ENCODE assay signal across 19 cellular contexts in the genomic region with DNA sequence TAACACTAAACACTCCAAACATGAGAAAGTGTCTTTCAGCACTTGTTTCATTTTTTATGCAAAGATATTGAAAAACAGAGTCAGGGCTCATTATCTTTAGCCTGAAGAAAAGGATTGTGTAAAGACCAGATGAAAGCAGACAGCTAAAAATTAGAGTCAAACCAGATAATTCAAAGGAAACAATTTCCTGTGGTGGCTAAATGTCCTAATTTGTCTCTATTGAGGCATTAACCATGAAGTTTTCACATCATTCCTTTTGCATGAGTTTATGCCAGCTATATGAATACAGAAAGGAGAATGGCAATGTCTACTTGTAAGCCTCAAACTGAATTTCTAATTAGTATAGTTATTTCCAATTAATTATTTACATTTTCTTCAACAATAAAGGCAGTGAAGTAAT.
DNase-seq lines count a peak whose midpoint lies in the region; TF ChIP-seq lines count a peak whose summit lies in the region.
"Had no signal": no experiment of that assay in that cellular context is flagged by ENCODE, and none has a peak within 500 bp of the region (broad histone marks: within the 10 kb centered on the region; RNA-seq: fewer than 3 reads in every experiment).

No MANE protein-coding gene starts in this region.

- POLR2A ChIA-PET in GM10248 (lab: Yijun Ruan, JAX) = no interaction called here

- no peak for TF ChIP-seq POLR2A in prostate gland (IDR thresholded peaks at IDR 0.05)

- CTCF ChIA-PET in GM10248 (lab: Yijun Ruan, JAX) = no interaction called here

- no peaks in the 10 kb centered on the region for H3K79me2 ChIP-seq in Karpas-422 (ENCODE audit: low read length)
- H3K79me2 ChIP-seq in smooth muscle cell (ENCODE audit: low read depth) = no peaks in the 10 kb centered on the region

- DNase-seq in Karpas-422 (no peak), SK-N-MC (ENCODE audit: low read depth, low spot score) (peak; percentile 90), foreskin melanocyte (peak; percentile 38), smooth muscle cell (lab: John Stamatoyannopoulos, UW; ENCODE audit: unreplicated experiment) (no peak), retina (no peak), prostate gland (ENCODE audit: low spot score) (no peak), GM10248 (ENCODE audit: extremely low spot score) (no peak)
- DNase-seq: 8988T; C1 segment of cervical spinal cord; Calu3; CD4-positive, alpha-beta memory T cell; COR-L47; DMS53; DND-41; GOT3; HFFc6 had no signal

- H4K20me1 ChIP-seq in Karpas-422 (ENCODE audit: insufficient read depth, low read depth, low read length) (no peaks in the 10 kb centered on the region), smooth muscle cell (ENCODE audit: low read depth) (no peaks in the 10 kb centered on the region)

- H2AFZ ChIP-seq in Karpas-422 (ENCODE audit: low read length) (peak overlapping the region; percentile 5; the same call in 1 of the 2 replicates), smooth muscle cell (ENCODE audit: low read depth) (no peak overlapping the region)

- H3K27me3 ChIP-seq in Karpas-422 (ENCODE audit: low read length) (no peaks in the 10 kb centered on the region), smooth muscle cell (ENCODE audit: low read depth) (no peaks in the 10 kb centered on the region), prostate gland (replicated peaks; ENCODE audit: insufficient read depth) (no peaks in the 10 kb centered on the region)

- TF ChIP-seq CTCF in smooth muscle cell (IDR thresholded peaks at IDR 0.05; ENCODE audit: borderline replicate concordance, insufficient read depth, poor library complexity, severe bottlenecking) (no peak), prostate gland (IDR thresholded peaks at IDR 0.05) (no peak), GM10248 (IDR thresholded peaks at IDR 0.05; ENCODE audit: control extremely low read depth, extremely low read depth, low read depth, missing control alignments) (no peak)

- no peaks in the 10 kb centered on the region for H3K9me3 ChIP-seq in Karpas-422 (ENCODE audit: low read length)
- no peaks in the 10 kb centered on the region for H3K9me3 ChIP-seq in SK-N-MC (ENCODE audit: low read depth, low read length)
- no peaks in the 10 kb centered on the region for H3K9me3 ChIP-seq in smooth muscle cell (replicated peaks; ENCODE audit: low read depth)
- H3K9me3 ChIP-seq in prostate gland = no peaks in the 10 kb centered on the region
- H3K9me3 ChIP-seq: A549, HAP-1 had no signal

- H3K4me3 ChIP-seq in Karpas-422 (ENCODE audit: low read length) (no peak overlapping the region), SK-N-MC (no peak overlapping the region; the same call in 1 of the 2 replicates), smooth muscle cell (no peak overlapping the region), prostate gland (no peak overlapping the region)
- H3K4me3 ChIP-seq: A549, GM12878, HAP-1 had no signal

- H3K4me1 ChIP-seq in Karpas-422 (ENCODE audit: low read length) (no peaks in the 10 kb centered on the region), smooth muscle cell (ENCODE audit: low read depth) (peaks cover 18% of the 10 kb centered on the region), prostate gland (replicated peaks) (no peaks in the 10 kb centered on the region)
- H3K4me1 ChIP-seq: A549 had no signal

- H3K36me3 ChIP-seq in Karpas-422 (ENCODE audit: insufficient read depth, low read length) (no peaks in the 10 kb centered on the region), SK-N-MC (ENCODE audit: insufficient read depth, low read length) (no peaks in the 10 kb centered on the region), smooth muscle cell (ENCODE audit: low read depth) (no peaks in the 10 kb centered on the region), prostate gland (no peaks in the 10 kb centered on the region)
- H3K36me3 ChIP-seq: HAP-1 had no signal

- no peaks in the 10 kb centered on the region for H3K9me2 ChIP-seq in Karpas-422 (replicated peaks; ENCODE audit: insufficient read depth, low read length)

- no peak overlapping the region for H3K9ac ChIP-seq in Karpas-422 (ENCODE audit: low read length)
- H3K9ac ChIP-seq in SK-N-MC (ENCODE audit: insufficient read length) = no peak overlapping the region
- H3K9ac ChIP-seq in smooth muscle cell (ENCODE audit: low read depth) = no peak overlapping the region

- H3F3A ChIP-seq in smooth muscle cell (ENCODE audit: low read depth) = peaks cover 8% of the 10 kb centered on the region

- no peak overlapping the region for H3K27ac ChIP-seq in Karpas-422 (ENCODE audit: low read length)
- H3K27ac ChIP-seq in SK-N-MC = peak overlapping the region; percentile 45; the same call in 1 of the 2 replicates
- H3K27ac ChIP-seq in smooth muscle cell (ENCODE audit: low read depth) = peak overlapping the region; percentile 24
- no peak overlapping the region for H3K27ac ChIP-seq in prostate gland
- H3K27ac ChIP-seq: A549 had no signal

- intact Hi-C loops in prostate gland (cut with DNase I) = no loop called here

- H3K4me2 ChIP-seq in Karpas-422 (ENCODE audit: low read depth, low read length, poor library complexity, severe bottlenecking) (no peak overlapping the region), smooth muscle cell (peak overlapping the region; percentile 71)
- H3K4me2 ChIP-seq: A549 had no signal

Comparison
In these comparisons a context has a peak if more than half of its experiments do, and no peak if none do; other contexts are left out.
1. DNase-seq: peak in SK-N-MC (single experiment) and foreskin melanocyte (single experiment); none in Karpas-422 (single experiment), smooth muscle cell (single experiment), retina (single experiment), prostate gland (single experiment) and GM10248 (single experiment).
2. H3K27ac ChIP-seq: peak in SK-N-MC (single experiment) and smooth muscle cell (single experiment); none in Karpas-422 (single experiment) and prostate gland (0 of 2).